Comparison of ENCODE assay signal across 9 cellular contexts in the genomic region with DNA sequence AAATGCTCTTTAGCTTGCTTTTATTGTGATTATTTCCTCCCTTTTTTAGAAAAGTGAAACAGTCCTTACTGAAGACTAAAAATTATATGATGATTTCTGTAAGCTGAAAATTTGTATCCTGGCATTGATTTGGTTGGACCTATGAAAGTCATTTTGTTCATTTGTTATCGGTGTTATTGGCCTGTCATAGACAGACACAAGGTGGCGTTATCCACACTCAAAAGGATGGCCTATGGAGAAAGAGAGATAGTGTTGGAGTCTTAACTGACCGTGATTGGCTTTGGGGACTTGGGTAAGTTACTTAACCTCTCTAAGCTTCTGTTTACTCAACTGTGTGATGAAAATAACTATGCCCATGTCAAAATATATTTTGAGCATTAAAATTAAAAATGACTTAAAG.
DNase-seq lines count a peak whose midpoint lies in the region; ATAC-seq and TF ChIP-seq lines count a peak whose summit lies in the region.
"Had no signal": no experiment of that assay in that cellular context is flagged by ENCODE, and none has a peak within 500 bp of the region (broad histone marks: within the 10 kb centered on the region; RNA-seq: fewer than 3 reads in every experiment).

No MANE protein-coding gene starts in this region.

- no peak overlapping the region for H3K9ac ChIP-seq in KMS-11

- H3K36me3 ChIP-seq in KMS-11 (ENCODE audit: insufficient read depth) (no peaks in the 10 kb centered on the region), SJCRH30 (no peaks in the 10 kb centered on the region)
- H3K36me3 ChIP-seq: thoracic aorta had no signal

- POLR2A ChIA-PET in T-cell (lab: Charles Lee) = no interaction called here

- H3K4me2 ChIP-seq in KMS-11 = no peak overlapping the region

- no peak overlapping the region for H3K4me3 Mint-ChIP-seq in T-cell

- H3K79me2 ChIP-seq in KMS-11 (ENCODE audit: insufficient read depth, low read depth) = no peaks in the 10 kb centered on the region

- CTCF ChIA-PET in T-cell (lab: Charles Lee) = interaction anchor here in 1 of 2 donors (0.6 to 1.1 kb wide), 6 partner anchors 9 to 799 kb away, joined by 3 to 4 read pairs (median 3); no protein-coding TSS in a partner anchor

- ATAC-seq in GM18868 (IDR thresholded peaks at IDR 0.05; ENCODE audit: unreplicated experiment) = peak; percentile 57
- no peak for ATAC-seq in T-cell (replicated peaks in 1 of 4)

- peak; percentile 31 to 73 for DNase-seq in SJCRH30
- DNase-seq in iPS-NIHi7 (ENCODE audit: extremely low spot score) = peak; percentile 41
- DNase-seq in SHP77 treated with DMSO at 0.1 percent for 48 hours (lab: John Stamatoyannopoulos, UW) = no peak
- no peak for DNase-seq in activated CD8-positive, alpha-beta memory T cell treated with anti-CD3 and anti-CD28 coated beads, Interleukin-2, amount 50 U/mL, for 48 hours
- no peak for DNase-seq in T-helper 9 cell
- DNase-seq in T-cell = no peak

- peak; percentile 82 for TF ChIP-seq CTCF in KMS-11 (conservative IDR thresholded peaks at IDR 0.05; ENCODE audit: low read depth, low read length)

- H3K4me1 Mint-ChIP-seq in T-cell = no peaks in the 10 kb centered on the region

- no peaks in the 10 kb centered on the region for H3K9me3 Mint-ChIP-seq in T-cell

- no peak overlapping the region for H3K27ac Mint-ChIP-seq in T-cell

- H3K9me3 ChIP-seq in SJCRH30 (replicated peaks) = no peaks in the 10 kb centered on the region
- H3K9me3 ChIP-seq: thoracic aorta had no signal

- H3K27me3 ChIP-seq in KMS-11 (ENCODE audit: insufficient read depth, low read depth) (no peaks in the 10 kb centered on the region), SJCRH30 (no peaks in the 10 kb centered on the region)

- H3K27me3 Mint-ChIP-seq in T-cell = no peaks in the 10 kb centered on the region

- no peak overlapping the region for H3K4me3 ChIP-seq in KMS-11 (IDR thresholded peaks at IDR 0.05; ENCODE audit: insufficient read depth, low read depth, low read length)
- H3K4me3 ChIP-seq in SJCRH30 = no peak overlapping the region
- H3K4me3 ChIP-seq: thoracic aorta had no signal

- H3K27ac ChIP-seq in KMS-11 (no peak overlapping the region), SJCRH30 (no peak overlapping the region)
- H3K27ac ChIP-seq: thoracic aorta had no signal

- H2AFZ ChIP-seq in KMS-11 (ENCODE audit: low read depth) = peak overlapping the region; percentile 1; the same call in 1 of the 2 replicates

- H4K20me1 ChIP-seq in KMS-11 (ENCODE audit: insufficient read depth) = no peaks in the 10 kb centered on the region

- H3K36me3 Mint-ChIP-seq in T-cell = no peaks in the 10 kb centered on the region

- H3K4me1 ChIP-seq in KMS-11 (ENCODE audit: low read depth, poor library complexity, severe bottlenecking) (peaks cover 9% of the 10 kb centered on the region), SJCRH30 (no peaks in the 10 kb centered on the region; the same call in 1 of the 2 replicates)

Comparison
In these comparisons a context has a peak if more than half of its experiments do, and no peak if none do; other contexts are left out.
1. DNase-seq: peak in SJCRH30 (2 of 2) and iPS-NIHi7 (single experiment); none in SHP77 treated with DMSO at 0.1 percent for 48 hours (single experiment), activated CD8-positive, alpha-beta memory T cell treated with anti-CD3 and anti-CD28 coated beads, Interleukin-2, amount 50 U/mL, for 48 hours (single experiment), T-helper 9 cell (single experiment) and T-cell (0 of 34).